Comparison of ENCODE assay signal across 17 cellular contexts in genomic region chr10:125101581-125101980, GRCh38. TPM values are rescaled to one million over a fixed set of nuclear protein-coding genes. Genes with fewer than 3 reads are reported as not detected.
DNase-seq lines count a peak whose midpoint lies in the region; ATAC-seq, FAIRE-seq and TF ChIP-seq lines count a peak whose summit lies in the region.
"Had no signal": no experiment of that assay in that cellular context is flagged by ENCODE, and none has a peak within 500 bp of the region (broad histone marks: within the 10 kb centered on the region; RNA-seq: fewer than 3 reads in every experiment).

No MANE protein-coding gene starts in this region.

- H3K4ac ChIP-seq in IMR-90 (ENCODE audit: low read depth, low read length): peak overlapping the region; percentile 83; the same call in 1 of the 2 replicates

- H3K18ac ChIP-seq in IMR-90 (ENCODE audit: low read depth, low read length): no peak overlapping the region

- no peak for ATAC-seq in A549
- ATAC-seq in IMR-90 (ENCODE audit: low read depth): no peak
- no peak for ATAC-seq in HG02642 (IDR thresholded peaks at IDR 0.05; ENCODE audit: poor library complexity, unreplicated experiment)
- no peak for ATAC-seq in HG03442 (IDR thresholded peaks at IDR 0.05; ENCODE audit: unreplicated experiment)
- ATAC-seq: PC-3 had no signal

- no peaks in the 10 kb centered on the region for H3K9me3 Mint-ChIP-seq in endothelial cell (ENCODE audit: unreplicated experiment)

- peaks cover 50% of the 10 kb centered on the region for H3K9me1 ChIP-seq in IMR-90 (ENCODE audit: insufficient read depth, low read length)

- H3K4me3 Mint-ChIP-seq in endothelial cell (ENCODE audit: unreplicated experiment): peak overlapping the region; percentile 27
- H3K4me3 Mint-ChIP-seq: CD14-positive monocyte had no signal

- CTCF ChIA-PET in A549 (lab: Yijun Ruan, JAX) (interaction anchor here (1.3 kb wide), 1 partner anchor 53 kb away, joined by 4 read pairs; no protein-coding TSS in a partner anchor), IMR-90 (lab: Yijun Ruan, JAX) (no interaction called here)

- peaks cover 81% of the 10 kb centered on the region for H4K20me1 ChIP-seq in IMR-90 (ENCODE audit: insufficient read depth, low read length)

- H3K4me1 ChIP-seq in A549: peaks cover 24% of the 10 kb centered on the region
- H3K4me1 ChIP-seq in IMR-90 (ENCODE audit: control insufficient read depth, insufficient read depth, low read length): peaks cover 13% of the 10 kb centered on the region
- peaks cover 32 to 46% of the 10 kb centered on the region in 2 experiments for H3K4me1 ChIP-seq in neutrophil (ENCODE audit: control insufficient read depth in 1 of 2, insufficient read depth in 1 of 2, low read depth in 1 of 2, low read length in 1 of 2)

- no peak for TF ChIP-seq POLR2A in A549 (IDR thresholded peaks at IDR 0.05; ENCODE audit: low read length)
- TF ChIP-seq POLR2A in IMR-90 (IDR thresholded peaks at IDR 0.05; ENCODE audit: low read depth, low read length): no peak

- in situ Hi-C loops in IMR-90 (cut with MboI; ENCODE audit: low sequenced_read_pairs): no loop called here

- H3K4me2 ChIP-seq in A549 (peak overlapping the region; percentile 60; the same call in 1 of the 3 replicates), IMR-90 (ENCODE audit: low read depth, low read length) (no peak overlapping the region)

- intact Hi-C loops in IMR-90 (cut with micrococcal nuclease): loop anchor here (5.0 kb wide), 1 partner anchor 46 kb away; no protein-coding TSS in a partner anchor

- peak overlapping the region; percentile 44; the same call in 1 of the 2 replicates for H2AK5ac ChIP-seq in IMR-90 (ENCODE audit: low read depth, low read length)

- peak overlapping the region; percentile 58; the same call in 1 of the 2 replicates for H4K91ac ChIP-seq in IMR-90 (ENCODE audit: insufficient read depth, low read depth, low read length)

- POLR2A ChIA-PET in A549 (lab: Yijun Ruan, JAX): no interaction called here
- POLR2A ChIA-PET in IMR-90 (lab: Charles Lee; ENCODE audit: unreplicated experiment): no interaction called here

- DNase-seq in A549 (ENCODE audit: low read depth in 1 of 2, low spot score in 1 of 2) (no peak), IMR-90 (no peak), endothelial cell (ENCODE audit: low spot score) (no peak), NCI-H2171 (lab: John Stamatoyannopoulos, UW) (no peak)
- DNase-seq in activated CD4-positive, alpha-beta T cell treated with anti-CD3 and anti-CD28 coated beads, Interleukin-2, amount 50 U/mL, for 4 hours: no peak
- DNase-seq: COR-L47, DMS153, NCI-H187, NCI-H446 treated with DMSO at 0.1 percent for 48 hours, PC-3 had no signal

- H3K27ac ChIP-seq in A549 (peak overlapping the region; percentile 41 to 75; a peak in 4 of 6 replicates), IMR-90 (ENCODE audit: insufficient read depth, low read length) (no peak overlapping the region), neutrophil (peak overlapping the region; percentile 77)
- H3K27ac ChIP-seq: HL-60 had no signal

- H2AK9ac ChIP-seq in IMR-90 (replicated peaks; ENCODE audit: low read depth, low read length, poor library complexity): peak overlapping the region; percentile 50

- H2BK5ac ChIP-seq in IMR-90 (ENCODE audit: low read depth, low read length, poor library complexity, severe bottlenecking): no peak overlapping the region

- no peak overlapping the region for H3K9ac ChIP-seq in IMR-90 (ENCODE audit: low read depth, low read length)

- H2BK120ac ChIP-seq in IMR-90 (ENCODE audit: low read depth, low read length): peak overlapping the region; percentile 51; the same call in 1 of the 2 replicates

- no peak for FAIRE-seq in A549 (lab: Jason Lieb, UNC)
- FAIRE-seq: GM12892, HTR-8/SVneo had no signal

- H3K27me3 Mint-ChIP-seq in endothelial cell (ENCODE audit: unreplicated experiment): peaks cover 7% of the 10 kb centered on the region

- 91% methylated on average over 9 of the region's 9 CpGs for WGBS in A549 (ENCODE audit: missing lambda C conversion rate)
- 92% methylated on average over 4 of the region's 9 CpGs; no CpG with 5 or more reads in 1 of the 2 experiments for WGBS in IMR-90 (ENCODE audit: extremely low coverage in 2 of 2, insufficient read length in 1 of 2), 2 experiments

- H2BK20ac ChIP-seq in IMR-90 (ENCODE audit: low read depth, low read length): peak overlapping the region; percentile 69; the same call in 1 of the 2 replicates

- dilution Hi-C loops in IMR-90 (cut with HindIII; ENCODE audit: low sequenced_read_pairs, unreplicated experiment): no loop called here

- no peak for TF ChIP-seq EP300 in A549 (IDR thresholded peaks at IDR 0.05)

- H3K36me3 ChIP-seq in IMR-90 (ENCODE audit: control insufficient read depth, insufficient read depth, low read length) (peaks cover 15% of the 10 kb centered on the region; the same call in 1 of the 2 replicates), neutrophil (peaks cover 9% of the 10 kb centered on the region)

- H2BK15ac ChIP-seq in IMR-90 (ENCODE audit: low read depth, low read length): 0 out of 3 replicates have a peak overlapping the region, but pooled peaks have one; percentile 52

- no peak overlapping the region for H4K5ac ChIP-seq in IMR-90 (ENCODE audit: low read depth, low read length)

- H3K27ac Mint-ChIP-seq in endothelial cell (ENCODE audit: unreplicated experiment): peak overlapping the region; percentile 30

- H3K9me3 ChIP-seq in A549: no peaks in the 10 kb centered on the region
- no peaks in the 10 kb centered on the region for H3K9me3 ChIP-seq in IMR-90 (ENCODE audit: control insufficient read depth, insufficient read depth, low read length)
- H3K9me3 ChIP-seq in neutrophil: no peaks in the 10 kb centered on the region

- peak overlapping the region in 1 of 2 experiments; percentile 61; a peak in 1 of 4 replicates for H4K8ac ChIP-seq in IMR-90 (ENCODE audit: low read depth in 2 of 2, low read length in 2 of 2)

- H3K23ac ChIP-seq in IMR-90 (ENCODE audit: low read depth, low read length): no peak overlapping the region

- H3K56ac ChIP-seq in IMR-90 (ENCODE audit: extremely low read depth, insufficient read depth, low read length): no peak overlapping the region

- H3K4me3 ChIP-seq in A549 (no peak overlapping the region), IMR-90 (ENCODE audit: insufficient read depth, low read depth, low read length) (no peak overlapping the region), neutrophil (ENCODE audit: low read depth in 1 of 2, low read length in 1 of 2) (no peak overlapping the region)

- H3K79me1 ChIP-seq in IMR-90 (ENCODE audit: low read depth in 1 of 2, low read length in 2 of 2): peaks cover 53 to 89% of the 10 kb centered on the region in 2 experiments

- TF ChIP-seq RAD21 in A549 (conservative IDR thresholded peaks at IDR 0.05 in 1 of 2, IDR thresholded peaks at IDR 0.05 in 1 of 2): no peak
- no peak for TF ChIP-seq RAD21 in IMR-90 (IDR thresholded peaks at IDR 0.05; ENCODE audit: low read length)

- H3K27me3 ChIP-seq in IMR-90 (ENCODE audit: control insufficient read depth, insufficient read depth, low read length) (no peaks in the 10 kb centered on the region), neutrophil (no peaks in the 10 kb centered on the region)

- no peak overlapping the region; the same call in 1 of the 2 replicates for H3K14ac ChIP-seq in IMR-90 (replicated peaks; ENCODE audit: low read depth, low read length)

- BruUV-seq in IMR-90 (replicated peaks; lab: Mats Ljungman, UMichigan): no TSS peak

- no peak for TF ChIP-seq CTCF in A549 (IDR thresholded peaks at IDR 0.05)
- TF ChIP-seq CTCF in IMR-90 (conservative IDR thresholded peaks at IDR 0.05; ENCODE audit: low read depth, low read length): no peak
- no peak for TF ChIP-seq CTCF in endothelial cell (IDR thresholded peaks at IDR 0.05; ENCODE audit: unreplicated experiment)
- no peak for TF ChIP-seq CTCF in neutrophil (IDR thresholded peaks at IDR 0.05)

- peaks cover 62% of the 10 kb centered on the region for H3K4me1 Mint-ChIP-seq in endothelial cell (ENCODE audit: unreplicated experiment)

- H2AFZ ChIP-seq in IMR-90 (replicated peaks; ENCODE audit: low read length, poor library complexity): no peak overlapping the region

- H3K36me3 Mint-ChIP-seq in endothelial cell (ENCODE audit: low read depth, unreplicated experiment): peaks cover 14% of the 10 kb centered on the region

TF ChIP-seq in A549, 52 proteins besides CTCF, POLR2A, EP300 and RAD21:
- TF ChIP-seq FOXS1 (CRISPR knock-in tag; IDR thresholded peaks at IDR 0.05): no peak
- TF ChIP-seq HDAC2 (IDR thresholded peaks at IDR 0.05): no peak
- TF ChIP-seq MAFK (IDR thresholded peaks at IDR 0.05; ENCODE audit: partially characterized antibody): no peak
- no peak for TF ChIP-seq RARB (CRISPR knock-in tag; IDR thresholded peaks at IDR 0.05)
- no peak; the same call in 1 of the 2 replicates for TF ChIP-seq NFE2L2 (conservative IDR thresholded peaks at IDR 0.05; ENCODE audit: low read length)

TF ChIP-seq in IMR-90, 13 proteins besides CTCF, POLR2A, EP300 and RAD21 (continues in another document):
- TF ChIP-seq CEBPB (IDR thresholded peaks at IDR 0.05; ENCODE audit: low read depth, low read length) (no peak), MAZ (IDR thresholded peaks at IDR 0.05; ENCODE audit: borderline replicate concordance, low read depth, low read length) (no peak), RCOR1 (IDR thresholded peaks at IDR 0.05; ENCODE audit: insufficient replicate concordance, low read length) (no peak), MXI1 (IDR thresholded peaks at IDR 0.05; ENCODE audit: borderline replicate concordance, low read depth, low read length) (no peak), CHD1 (IDR thresholded peaks at IDR 0.05; ENCODE audit: low read depth, low read length) (no peak), MAFK (IDR thresholded peaks at IDR 0.05; ENCODE audit: low read depth, low read length) (no peak), NFE2L2 (IDR thresholded peaks at IDR 0.05; ENCODE audit: low read depth, low read length) (no peak), BHLHE40 (IDR thresholded peaks at IDR 0.05; ENCODE audit: low read depth, low read length) (no peak), SMC3 (IDR thresholded peaks at IDR 0.05; ENCODE audit: low read depth, low read length) (no peak), FOS (IDR thresholded peaks at IDR 0.05; ENCODE audit: low read depth, low read length) (no peak)

RNA-seq across cellular contexts. Expression of gene CTBP2, which starts 58.8 kb away (rescaled TPM):
- 77.2 and 78.9 TPM in 2 replicates for polyA plus RNA-seq in A549 (2011; rRNA removed)
- 117 and 122 TPM in 2 replicates for polyA plus RNA-seq in A549 (2012; cell fraction: cytosol; rRNA removed)
- 161 and 190 TPM in 2 replicates for polyA plus RNA-seq in A549 (2012; cell fraction: nucleus; rRNA removed)
- 74.9 to 82.4 TPM (median 77.0 TPM) in 3 replicates for polyA plus RNA-seq in A549 (2017; fragmentation: RNase III; extraction: RNeasy Plus Mini Kit Qiagen cat#74134 plus additional on column Dnase treatment)
- 146 and 154 TPM in 2 replicates for polyA minus RNA-seq in A549 (2011; rRNA and poly(A)+ RNA removed)
- total RNA-seq in IMR-90 (2012; rRNA removed): 74.2 and 81.0 TPM in 2 replicates
- 80.2 and 86.6 TPM in 2 replicates for polyA plus RNA-seq in IMR-90 (2012; rRNA removed)
- polyA plus RNA-seq in IMR-90 (2012; cell fraction: cytosol; rRNA removed): 63.0 and 104 TPM in 2 replicates
- 167 and 220 TPM in 2 replicates for polyA plus RNA-seq in IMR-90 (2012; cell fraction: nucleus; rRNA removed; ENCODE audit: low replicate concordance)
- total RNA-seq in endothelial cell (ENCODE audit: unreplicated experiment): 145 TPM
